Comparison of ENCODE assay signal across 8 cellular contexts in the genomic region with DNA sequence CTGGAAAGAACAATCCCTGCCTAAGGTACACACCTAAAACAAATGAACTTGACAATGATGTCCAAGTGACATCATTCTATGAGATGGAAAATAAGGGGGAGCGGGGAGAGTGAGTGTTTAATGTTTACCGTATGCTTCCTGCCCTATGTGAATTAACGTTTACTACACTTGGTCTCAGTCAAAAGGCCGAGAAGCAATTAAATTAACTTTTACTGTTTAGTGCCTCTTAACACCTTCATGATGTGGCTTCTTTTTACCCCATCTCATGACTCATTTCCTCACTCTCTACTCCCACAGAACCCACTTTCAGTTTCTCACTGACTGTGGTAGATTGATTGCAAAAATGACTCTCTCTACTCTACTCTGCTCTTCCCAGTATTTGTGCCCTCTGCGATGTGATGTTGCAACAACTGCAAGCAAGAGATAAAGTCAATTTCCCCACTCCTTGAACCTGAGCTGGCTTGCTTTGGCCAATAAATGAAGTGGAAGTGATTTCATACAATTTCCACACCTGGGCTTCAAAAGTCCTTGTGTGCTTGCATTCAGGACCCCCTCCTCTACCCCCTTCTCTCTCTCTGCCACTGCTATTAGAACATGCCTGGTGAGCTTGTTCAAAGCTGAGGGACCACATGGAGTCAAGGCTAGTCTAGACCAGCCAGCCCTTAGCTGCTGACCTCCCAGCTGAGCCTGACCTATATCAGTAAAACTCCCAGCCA. TPM values are rescaled to one million over a fixed set of nuclear protein-coding genes. Genes with fewer than 3 reads are reported as not detected.
DNase-seq lines count a peak whose midpoint lies in the region; ATAC-seq and TF ChIP-seq lines count a peak whose summit lies in the region.

No MANE protein-coding gene starts in this region.

- WGBS in stomach, 5 donors, result 34 to 50% (median 36%) methylated on average over 5 of the region's 5 CpGs

- H3K36me3 ChIP-seq in left ventricle myocardium inferior (no peaks in the 10 kb centered on the region), stomach (no peaks in the 10 kb centered on the region)
- H3K36me3 ChIP-seq in naive thymus-derived CD4-positive, alpha-beta T cell (ENCODE audit: control insufficient read depth in 2 of 3, insufficient read depth in 3 of 3, low read length in 3 of 3), result no peaks in the 10 kb centered on the region

- TF ChIP-seq CTCF in left ventricle myocardium inferior (IDR thresholded peaks at IDR 0.05; ENCODE audit: borderline replicate concordance) (no peak), stomach (IDR thresholded peaks at IDR 0.05) (no peak)

- no peaks in the 10 kb centered on the region for H3K9me3 Mint-ChIP-seq in activated naive CD4-positive, alpha-beta T cell treated with anti-CD3 and anti-CD28 coated beads, Interleukin-2, amount 10 ng/mL, durations not matched to agents 7 days and 5 days
- peaks cover 0 to 6% (median 0%) of the 10 kb centered on the region in 11 donors for H3K9me3 Mint-ChIP-seq in naive thymus-derived CD4-positive, alpha-beta T cell

- intact Hi-C loops in left cardiac atrium (cut with DNase I), result no loop called here
- intact Hi-C loops in left ventricle myocardium inferior (cut with micrococcal nuclease), result no loop called here
- intact Hi-C loops in naive thymus-derived CD4-positive, alpha-beta T cell (cut with micrococcal nuclease), result loop anchor here (1.0 to 5.0 kb wide), 4 partner anchors 11 to 557 kb away; partner anchors contain the start of genes ALKBH3 (in 2 of the 2), API5 (in 1 of the 2) and HSD17B12 (in 1 of the 2)
- intact Hi-C loops in stomach (cut with DNase I; ENCODE audit: low total_unique reads), result no loop called here

- H3K36me3 Mint-ChIP-seq in activated naive CD4-positive, alpha-beta T cell treated with anti-CD3 and anti-CD28 coated beads, Interleukin-2, amount 10 ng/mL, durations not matched to agents 7 days and 5 days, result peaks cover 1% of the 10 kb centered on the region
- H3K36me3 Mint-ChIP-seq in naive thymus-derived CD4-positive, alpha-beta T cell, result peaks cover 0 to 6% (median 3%) of the 10 kb centered on the region in 5 donors

- DNase-seq in left cardiac atrium (no peak), left ventricle myocardium inferior (no peak), MV-4-11 (lab: John Stamatoyannopoulos, UW) (peak; percentile 98), stomach (no peak), NCI-H2227 (lab: John Stamatoyannopoulos, UW; ENCODE audit: unreplicated experiment) (no peak)
- DNase-seq in activated naive CD4-positive, alpha-beta T cell treated with anti-CD3 and anti-CD28 coated beads, Interleukin-2, amount 10 ng/mL, durations not matched to agents 7 days and 5 days, result peak; percentile 55
- peak in 4 of 9 donors; percentile 8 to 58 (median 12) for DNase-seq in naive thymus-derived CD4-positive, alpha-beta T cell

- H3K27ac ChIP-seq in left ventricle myocardium inferior (replicated peaks) (no peak overlapping the region), stomach (no peak overlapping the region)
- no peak overlapping the region for H3K27ac ChIP-seq in naive thymus-derived CD4-positive, alpha-beta T cell (ENCODE audit: low read depth, low read length)

- no peak overlapping the region for H3K4me3 ChIP-seq in left ventricle myocardium inferior
- H3K4me3 ChIP-seq in naive thymus-derived CD4-positive, alpha-beta T cell (ENCODE audit: low read length), result peak overlapping the region; percentile 12
- H3K4me3 ChIP-seq in stomach, result no peak overlapping the region

- H3K4me3 Mint-ChIP-seq in activated naive CD4-positive, alpha-beta T cell treated with anti-CD3 and anti-CD28 coated beads, Interleukin-2, amount 10 ng/mL, durations not matched to agents 7 days and 5 days, result no peak overlapping the region
- peak overlapping the region; percentile 2 to 65 (median 58) for H3K4me3 Mint-ChIP-seq in naive thymus-derived CD4-positive, alpha-beta T cell

- no peak for TF ChIP-seq EP300 in stomach (IDR thresholded peaks at IDR 0.05)

- H3K27ac Mint-ChIP-seq in activated naive CD4-positive, alpha-beta T cell treated with anti-CD3 and anti-CD28 coated beads, Interleukin-2, amount 10 ng/mL, durations not matched to agents 7 days and 5 days, result peak overlapping the region; percentile 75
- peak overlapping the region in 5 of 9 donors; percentile 28 to 82 (median 62) for H3K27ac Mint-ChIP-seq in naive thymus-derived CD4-positive, alpha-beta T cell

- peaks cover 67% of the 10 kb centered on the region for H3K27me3 Mint-ChIP-seq in activated naive CD4-positive, alpha-beta T cell treated with anti-CD3 and anti-CD28 coated beads, Interleukin-2, amount 10 ng/mL, durations not matched to agents 7 days and 5 days
- H3K27me3 Mint-ChIP-seq in naive thymus-derived CD4-positive, alpha-beta T cell, result peaks cover 21 to 68% (median 24%) of the 10 kb centered on the region in 5 donors

- no peaks in the 10 kb centered on the region for H3K9me3 ChIP-seq in left ventricle myocardium inferior (replicated peaks)
- no peaks in the 10 kb centered on the region for H3K9me3 ChIP-seq in naive thymus-derived CD4-positive, alpha-beta T cell (ENCODE audit: control insufficient read depth in 2 of 3, low read length in 3 of 3)
- no peaks in the 10 kb centered on the region for H3K9me3 ChIP-seq in stomach

- H3K27me3 ChIP-seq in left ventricle myocardium inferior (ENCODE audit: low read depth) (peaks cover 31% of the 10 kb centered on the region), stomach (peaks cover 0 to 33% (median 23%) of the 10 kb centered on the region in 3 donors)
- no peaks in the 10 kb centered on the region for H3K27me3 ChIP-seq in naive thymus-derived CD4-positive, alpha-beta T cell (ENCODE audit: control insufficient read depth in 2 of 2, insufficient read depth in 2 of 2, low read length in 2 of 2)

- peak; percentile 78 to 95 for ATAC-seq in left cardiac atrium
- ATAC-seq in HG02642 (IDR thresholded peaks at IDR 0.05; ENCODE audit: poor library complexity, unreplicated experiment), result peak; percentile 100
- peak; percentile 99 for ATAC-seq in naive thymus-derived CD4-positive, alpha-beta T cell

- CTCF ChIA-PET in activated naive CD4-positive, alpha-beta T cell treated with anti-CD3 and anti-CD28 coated beads, Interleukin-2, amount 10 ng/mL, durations not matched to agents 7 days and 5 days (lab: Charles Lee), result interaction anchor here (1.2 to 1.7 kb wide), 2 partner anchors 17 to 21 kb away, joined by 6 read pairs; no protein-coding TSS in a partner anchor
- CTCF ChIA-PET in naive thymus-derived CD4-positive, alpha-beta T cell (lab: Charles Lee), result interaction anchor here (0.6 kb wide), 1 partner anchor 87 kb away, joined by 4 read pairs; no protein-coding TSS in a partner anchor

- H3K4me1 Mint-ChIP-seq in activated naive CD4-positive, alpha-beta T cell treated with anti-CD3 and anti-CD28 coated beads, Interleukin-2, amount 10 ng/mL, durations not matched to agents 7 days and 5 days, result peaks cover 24% of the 10 kb centered on the region
- H3K4me1 Mint-ChIP-seq in naive thymus-derived CD4-positive, alpha-beta T cell, result peaks cover 8 to 27% (median 11%) of the 10 kb centered on the region in 7 donors

- no peaks in the 10 kb centered on the region for H3K4me1 ChIP-seq in left ventricle myocardium inferior
- peaks cover 8 to 17% of the 10 kb centered on the region in 2 donors for H3K4me1 ChIP-seq in naive thymus-derived CD4-positive, alpha-beta T cell (ENCODE audit: control insufficient read depth in 2 of 2, insufficient read depth in 2 of 2, low read length in 2 of 2)
- H3K4me1 ChIP-seq in stomach, result no peaks in the 10 kb centered on the region

- no peak for TF ChIP-seq POLR2A in stomach (IDR thresholded peaks at IDR 0.05)

- POLR2A ChIA-PET in naive thymus-derived CD4-positive, alpha-beta T cell (lab: Charles Lee), result no interaction called here

RNA-seq across cellular contexts. Expression of gene ALKBH3, which starts 11.6 kb away (rescaled TPM):
- total RNA-seq in left cardiac atrium (10 to 100 TPM; 13.8 to 20.1 TPM), left ventricle myocardium inferior (18.1 TPM), stomach (100 to 1,000 TPM in 1 of 5 donors, 10 to 100 TPM in 4; 25.7 to 113 (median 37.4) TPM)
- total RNA-seq in naive thymus-derived CD4-positive, alpha-beta T cell, result 10 to 100 TPM; 28.9 to 32.8 (median 30.2) TPM
- polyA plus RNA-seq in naive thymus-derived CD4-positive, alpha-beta T cell, result 10 to 100 TPM; 39.1 to 43.2 TPM
- 10 to 100 TPM; 30.8 to 49.0 (median 31.4) TPM for polyA plus RNA-seq in stomach

Comparison
In these comparisons a context has a peak if more than half of its experiments do, and no peak if none do; other contexts are left out.
1. DNase-seq: peak in MV-4-11 (single experiment) and activated naive CD4-positive, alpha-beta T cell treated with anti-CD3 and anti-CD28 coated beads, Interleukin-2, amount 10 ng/mL, durations not matched to agents 7 days and 5 days (single experiment); none in left cardiac atrium (single experiment), left ventricle myocardium inferior (single experiment), stomach (single experiment) and NCI-H2227 (single experiment).
2. intact Hi-C loops: an anchor here in naive thymus-derived CD4-positive, alpha-beta T cell (1.0 to 5.0 kb wide); none called in left cardiac atrium, left ventricle myocardium inferior and stomach.
3. Peak in every context shown above with its lines, with median percentiles within 50 percentile points of each other: ATAC-seq.